In the genomic region with DNA sequence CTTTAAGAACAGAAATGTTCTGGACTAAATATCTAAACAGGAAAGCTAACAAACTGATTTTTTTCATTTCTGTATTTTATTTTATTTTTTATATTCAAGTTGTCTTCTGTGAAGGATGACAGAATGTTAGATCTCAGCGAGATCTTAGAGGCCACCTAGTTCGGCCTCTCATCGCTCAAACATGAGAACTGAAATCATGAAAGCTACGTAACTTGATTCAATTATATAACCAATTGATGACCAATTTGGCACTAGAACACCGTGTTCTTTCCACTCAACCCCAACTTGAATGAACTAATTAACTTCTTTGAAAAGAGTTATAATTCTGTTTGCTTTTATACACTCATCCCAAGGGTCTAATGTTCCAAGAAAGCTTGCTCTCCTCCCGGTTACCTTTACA, we compare ENCODE assay signal across 18 cellular contexts. TPM values are rescaled to one million over a fixed set of nuclear protein-coding genes. Genes with fewer than 3 reads are reported as not detected.
DNase-seq lines count a peak whose midpoint lies in the region; ATAC-seq and TF ChIP-seq lines count a peak whose summit lies in the region.
"Had no signal": no experiment of that assay in that cellular context is flagged by ENCODE, and none has a peak within 500 bp of the region (broad histone marks: within the 10 kb centered on the region; RNA-seq: fewer than 3 reads in every experiment).

No MANE protein-coding gene starts in this region.

- TF ChIP-seq POLR2A in esophagus muscularis mucosa (IDR thresholded peaks at IDR 0.05; ENCODE audit: low read depth) (no peak), suprapubic skin (IDR thresholded peaks at IDR 0.05) (no peak), ovary (IDR thresholded peaks at IDR 0.05) (no peak)

- H3K27ac ChIP-seq in esophagus muscularis mucosa (replicated peaks in 1 of 4) (peak overlapping the region; percentile 10 to 50 (median 34)), suprapubic skin (peak overlapping the region; percentile 34), ovary (no peak overlapping the region)

- peak overlapping the region; percentile 71 for H3K9ac ChIP-seq in adipocyte (ENCODE audit: low read length)

- no peak for DNase-seq in adipocyte (ENCODE audit: low read depth)
- DNase-seq in esophagus muscularis mucosa (ENCODE audit: extremely low spot score), result no peak
- no peak for DNase-seq in sciatic nerve (ENCODE audit: low spot score)
- DNase-seq in suprapubic skin (ENCODE audit: low spot score in 2 of 2), result no peak
- DNase-seq in ovary, result no peak
- no peak for DNase-seq in activated effector memory CD4-positive, alpha-beta T cell treated with anti-CD3 and anti-CD28 coated beads, Interleukin-2, amount 50 U/mL, for 16 hours
- DNase-seq: C1 segment of cervical spinal cord; Calu3; CD4-positive, alpha-beta memory T cell; COR-L47; DMS53; DMS79 treated with DMSO at 0.1 percent for 48 hours; GF-D8; H9 had no signal

- H3K9me3 ChIP-seq in adipocyte (ENCODE audit: control insufficient read depth, low read length) (no peaks in the 10 kb centered on the region), esophagus muscularis mucosa (no peaks in the 10 kb centered on the region), suprapubic skin (no peaks in the 10 kb centered on the region), ovary (no peaks in the 10 kb centered on the region)

- peaks cover 30% of the 10 kb centered on the region for H3K4me1 ChIP-seq in adipocyte (ENCODE audit: control insufficient read depth, insufficient read depth, low read length)
- no peaks in the 10 kb centered on the region for H3K4me1 ChIP-seq in esophagus muscularis mucosa
- no peaks in the 10 kb centered on the region for H3K4me1 ChIP-seq in suprapubic skin
- H3K4me1 ChIP-seq in ovary (ENCODE audit: insufficient read depth), result no peaks in the 10 kb centered on the region

- H3K36me3 ChIP-seq in adipocyte (ENCODE audit: control insufficient read depth, insufficient read depth, low read length, severe bottlenecking) (no peaks in the 10 kb centered on the region), esophagus muscularis mucosa (no peaks in the 10 kb centered on the region), suprapubic skin (no peaks in the 10 kb centered on the region), ovary (no peaks in the 10 kb centered on the region)

- no peaks in the 10 kb centered on the region for H3K27me3 ChIP-seq in adipocyte (replicated peaks; ENCODE audit: control insufficient read depth, insufficient read depth, low read length)
- H3K27me3 ChIP-seq in esophagus muscularis mucosa, result no peaks in the 10 kb centered on the region
- no peaks in the 10 kb centered on the region for H3K27me3 ChIP-seq in suprapubic skin
- H3K27me3 ChIP-seq in ovary, result no peaks in the 10 kb centered on the region

- intact Hi-C loops in esophagus muscularis mucosa (cut with DNase I), result no loop called here
- intact Hi-C loops in sciatic nerve (cut with DNase I), result no loop called here
- intact Hi-C loops in ovary (cut with DNase I), result no loop called here

- H3K4me3 ChIP-seq in adipocyte (ENCODE audit: low read length), result peak overlapping the region; percentile 50
- H3K4me3 ChIP-seq in esophagus muscularis mucosa, result no peak overlapping the region
- no peak overlapping the region for H3K4me3 ChIP-seq in suprapubic skin
- no peak overlapping the region for H3K4me3 ChIP-seq in ovary
- H3K4me3 ChIP-seq: GM23338 had no signal

- TF ChIP-seq CTCF in esophagus muscularis mucosa (IDR thresholded peaks at IDR 0.05), result no peak
- TF ChIP-seq CTCF in suprapubic skin (IDR thresholded peaks at IDR 0.05), result no peak
- no peak for TF ChIP-seq CTCF in ovary (IDR thresholded peaks at IDR 0.05)

- TF ChIP-seq EP300 in esophagus muscularis mucosa (IDR thresholded peaks at IDR 0.05) (no peak), suprapubic skin (IDR thresholded peaks at IDR 0.05) (no peak), ovary (IDR thresholded peaks at IDR 0.05) (no peak)

- ATAC-seq in sciatic nerve, result peak; percentile 65
- no peak for ATAC-seq in GM21576 (IDR thresholded peaks at IDR 0.05; ENCODE audit: unreplicated experiment)
- no peak for ATAC-seq in GM19452 (IDR thresholded peaks at IDR 0.05; ENCODE audit: unreplicated experiment)
- ATAC-seq: GM23338, HCT116 had no signal

- 83% methylated on average over 6 of the region's 6 CpGs for WGBS in esophagus muscularis mucosa
- 77% methylated on average over 6 of the region's 6 CpGs for WGBS in suprapubic skin
- 63 to 92% (median 92%) methylated on average over 6 of the region's 6 CpGs for WGBS in ovary, 3 donors

RNA-seq across cellular contexts. Expression of a gene that starts 24.6 kb away (rescaled TPM):
- total RNA-seq in esophagus muscularis mucosa, result 10 to 100 TPM; 20.0 to 34.9 (median 23.2) TPM
- 43.5 TPM for total RNA-seq in sciatic nerve
- total RNA-seq in suprapubic skin, result 10 to 100 TPM; 32.3 to 55.1 (median 43.3) TPM
- 10 to 100 TPM; 26.0 to 40.4 (median 35.8) TPM for total RNA-seq in ovary
- polyA plus RNA-seq in ovary, result 10 to 100 TPM in 1 of 2 donors, 1 to 10 TPM in 1; 5.8 to 11.4 TPM

Comparison
In these comparisons a context has a peak if more than half of its experiments do, and no peak if none do; other contexts are left out.
1. H3K27ac ChIP-seq: peak in esophagus muscularis mucosa (4 of 4) and suprapubic skin (single experiment); none in ovary (0 of 2).